Comparison of ENCODE assay signal across 8 cellular contexts in genomic region chr11:2929511-2929879, GRCh38. TPM values are rescaled to one million over a fixed set of nuclear protein-coding genes. Genes with fewer than 3 reads are reported as not detected.
A peak's percentile ranks its signal among the peaks of the same experiment; 100 is the strongest.
DNase-seq lines count a peak whose midpoint lies in the region; ATAC-seq and TF ChIP-seq lines count a peak whose summit lies in the region.

No MANE protein-coding gene starts in this region.

- no peaks in the 10 kb centered on the region for H4K20me1 ChIP-seq in GM23248 (ENCODE audit: insufficient read depth)

- H2BK12ac ChIP-seq in mesenchymal stem cell (ENCODE audit: low read length in 2 of 2): peak overlapping the region; percentile 42 to 91

- peaks cover 3% of the 10 kb centered on the region for H3K4me1 Mint-ChIP-seq in type B pancreatic cell (ENCODE audit: unreplicated experiment)

- H3F3A ChIP-seq in GM23248 (ENCODE audit: insufficient read depth): peaks cover 8% of the 10 kb centered on the region; the same call in 1 of the 2 replicates

- no peak overlapping the region for H3K4me3 Mint-ChIP-seq in type B pancreatic cell

- DNase-seq in GM23248 (peak; percentile 91), coronary artery (ENCODE audit: low spot score) (no peak), mesenchymal stem cell (peak; percentile 89), type B pancreatic cell (ENCODE audit: extremely low spot score, unreplicated experiment) (no peak), ureter (ENCODE audit: low spot score) (no peak), SIG-M5 (lab: John Stamatoyannopoulos, UW) (no peak)

- no peaks in the 10 kb centered on the region for H3K9me2 ChIP-seq in GM23248 (ENCODE audit: insufficient read depth)

- H2BK15ac ChIP-seq in mesenchymal stem cell (ENCODE audit: low read depth, poor library complexity, severe bottlenecking): peak overlapping the region; percentile 91

- peak overlapping the region; percentile 79 for H3K4me2 ChIP-seq in GM23248 (ENCODE audit: unreplicated experiment)
- H3K4me2 ChIP-seq in mesenchymal stem cell (ENCODE audit: low read length, poor library complexity, severe bottlenecking): peak overlapping the region; percentile 58

- H3K4me3 ChIP-seq in GM23248 (peak overlapping the region; percentile 78), coronary artery (peak overlapping the region; percentile 83), mesenchymal stem cell (ENCODE audit: insufficient read depth in 1 of 2, low read depth in 1 of 2, low read length in 2 of 2) (peak overlapping the region; percentile 78 to 91)

- H3K9me3 Mint-ChIP-seq in type B pancreatic cell: no peaks in the 10 kb centered on the region

- H3K79me1 ChIP-seq in mesenchymal stem cell (replicated peaks; ENCODE audit: low read length, poor library complexity, severe bottlenecking): peaks cover 4% of the 10 kb centered on the region

- H3K9ac ChIP-seq in GM23248 (peak overlapping the region; percentile 85), mesenchymal stem cell (ENCODE audit: low read length) (peak overlapping the region; percentile 87)

- WGBS in GM23248 (ENCODE audit: low coverage in 1 of 2, low lambda C conversion rate in 2 of 2, missing lambda C conversion rate in 2 of 2), 2 experiments: 1% methylated on average over 22 to 34 of the region's 46 CpGs
- WGBS in mesenchymal stem cell: under 1% methylated on average over 33 of the region's 46 CpGs

- H3K18ac ChIP-seq in mesenchymal stem cell (ENCODE audit: low read depth in 1 of 2, low read length in 2 of 2): peak overlapping the region; percentile 87

- TF ChIP-seq CTCF in coronary artery (IDR thresholded peaks at IDR 0.05) (no peak), type B pancreatic cell (conservative IDR thresholded peaks at IDR 0.05) (no peak)

- H3K4me1 ChIP-seq in GM23248 (ENCODE audit: insufficient read depth) (peaks cover 14% of the 10 kb centered on the region), mesenchymal stem cell (ENCODE audit: control insufficient read depth, insufficient read depth, low read depth, low read length) (peaks cover 59% of the 10 kb centered on the region)

- H4K91ac ChIP-seq in mesenchymal stem cell (ENCODE audit: low read length): peak overlapping the region; percentile 96

- H2BK120ac ChIP-seq in mesenchymal stem cell (ENCODE audit: low read depth, low read length): peak overlapping the region; percentile 95

- H3K14ac ChIP-seq in mesenchymal stem cell (ENCODE audit: low read length in 2 of 2): peak overlapping the region in 1 of 2 experiments; percentile 89

- peak overlapping the region; percentile 66 for H3K27ac ChIP-seq in GM23248
- peak overlapping the region; percentile 50 to 78 for H3K27ac ChIP-seq in coronary artery
- H3K27ac ChIP-seq in mesenchymal stem cell (ENCODE audit: low read length, poor library complexity, severe bottlenecking): peak overlapping the region; percentile 82

- H3K79me2 ChIP-seq in GM23248 (ENCODE audit: insufficient read depth): peaks cover 6% of the 10 kb centered on the region; the same call in 1 of the 2 replicates

- H3K4ac ChIP-seq in mesenchymal stem cell (ENCODE audit: low read depth in 1 of 2, low read length in 2 of 2): peak overlapping the region; percentile 82 to 92

- peak overlapping the region; percentile 97 for H4K8ac ChIP-seq in mesenchymal stem cell (ENCODE audit: low read length)

- ATAC-seq in SK-N-SH treated with all-trans-retinoic acid at 6 μM for 48 hours (peak; percentile 51), GM21529 (IDR thresholded peaks at IDR 0.05; ENCODE audit: unreplicated experiment) (no peak)

- H3K27ac Mint-ChIP-seq in type B pancreatic cell: peak overlapping the region; percentile 84

- no peak overlapping the region for H2BK5ac ChIP-seq in mesenchymal stem cell (ENCODE audit: low read depth, low read length, poor library complexity, severe bottlenecking)

- no peaks in the 10 kb centered on the region for H3K36me3 Mint-ChIP-seq in type B pancreatic cell

- no peaks in the 10 kb centered on the region for H3K27me3 ChIP-seq in GM23248 (replicated peaks; ENCODE audit: insufficient read depth)
- H3K27me3 ChIP-seq in mesenchymal stem cell (ENCODE audit: control insufficient read depth in 1 of 2, insufficient read depth in 1 of 2, low read length in 2 of 2): no peaks in the 10 kb centered on the region

- no peak overlapping the region for H3K23ac ChIP-seq in mesenchymal stem cell (ENCODE audit: low read length in 2 of 2)

- in situ Hi-C loops in GM23248 (cut with MboI): no loop called here

- H2AK5ac ChIP-seq in mesenchymal stem cell (ENCODE audit: low read length, severe bottlenecking): no peak overlapping the region

- H3K9me3 ChIP-seq in GM23248 (ENCODE audit: low read depth): no peaks in the 10 kb centered on the region
- no peaks in the 10 kb centered on the region for H3K9me3 ChIP-seq in mesenchymal stem cell (ENCODE audit: control insufficient read depth, low read length)

- H2AFZ ChIP-seq in GM23248: peak overlapping the region; percentile 59
- H2AFZ ChIP-seq in mesenchymal stem cell (ENCODE audit: low read depth, low read length): no peak overlapping the region

- H3K27me3 Mint-ChIP-seq in type B pancreatic cell: peaks cover 38% of the 10 kb centered on the region

- H3K36me3 ChIP-seq in GM23248 (ENCODE audit: low read depth) (no peaks in the 10 kb centered on the region), mesenchymal stem cell (ENCODE audit: control insufficient read depth in 1 of 2, insufficient read depth in 2 of 2, low read depth in 1 of 2, low read length in 2 of 2) (peaks cover 0 to 11% of the 10 kb centered on the region in 2 experiments)

TF ChIP-seq in SK-N-SH treated with all-trans-retinoic acid at 6 μM for 48 hours, 23 proteins besides CTCF, POLR2A, EP300 and RAD21 (continues in another document):
- no peak for TF ChIP-seq ZNF70 (CRISPR knock-in tag; IDR thresholded peaks at IDR 0.05)
- TF ChIP-seq POU6F1 (CRISPR knock-in tag; IDR thresholded peaks at IDR 0.05; ENCODE audit: borderline replicate concordance, low read depth): no peak
- TF ChIP-seq OSR1 (CRISPR knock-in tag; IDR thresholded peaks at IDR 0.05): no peak
- no peak for TF ChIP-seq ISL1 (CRISPR knock-in tag; IDR thresholded peaks at IDR 0.05)
- no peak for TF ChIP-seq TSHZ2 (CRISPR knock-in tag; IDR thresholded peaks at IDR 0.05)
- no peak for TF ChIP-seq GLIS3 (CRISPR knock-in tag; IDR thresholded peaks at IDR 0.05)
- no peak for TF ChIP-seq RARB (CRISPR knock-in tag; IDR thresholded peaks at IDR 0.05)

RNA-seq across cellular contexts. Expression of gene PHLDA2, which starts 0.3 kb away (rescaled TPM):
- 11.7 and 16.8 TPM in 2 replicates for total RNA-seq in GM23248 (2014; rRNA removed; shearing (Covaris generic))
- polyA plus RNA-seq in GM23248 (2016; fragmentation: Nextera tagmentation; extraction: Ambion mirVana): 64.4 and 66.0 TPM in 2 replicates
- 272 TPM for polyA plus RNA-seq in mesenchymal stem cell (2013, experiment 1 of 2)
- polyA plus RNA-seq in mesenchymal stem cell (2013, experiment 2 of 2): 276 TPM
- total RNA-seq in type B pancreatic cell (ENCODE audit: low replicate concordance) (3.7 and 14.2 TPM in 2 replicates), ureter (15.9 TPM)

RNA-seq across cellular contexts. Expression of gene CDKN1C, which starts 43.9 kb away (rescaled TPM):
- 0.43 TPM in 1 of 2 replicates, not detected in the other for total RNA-seq in GM23248 (2014; rRNA removed; shearing (Covaris generic))
- polyA plus RNA-seq in GM23248 (2016; fragmentation: Nextera tagmentation; extraction: Ambion mirVana): 0.38 and 1.2 TPM in 2 replicates
- polyA plus RNA-seq in mesenchymal stem cell (2013, experiment 1 of 2): 29.4 TPM
- polyA plus RNA-seq in mesenchymal stem cell (2013, experiment 2 of 2): 31.0 TPM
- total RNA-seq in type B pancreatic cell (ENCODE audit: low replicate concordance) (108 and 140 TPM in 2 replicates), ureter (21.5 TPM)

Comparison
In these comparisons a context has a peak if more than half of its experiments do, and no peak if none do; other contexts are left out.
1. DNase-seq: peak in GM23248 (single experiment) and mesenchymal stem cell (single experiment); none in coronary artery (single experiment), type B pancreatic cell (single experiment), ureter (single experiment) and SIG-M5 (single experiment).
2. RNA of gene CDKN1C, which starts 43.9 kb away (total RNA-seq): 108 to 140 TPM in type B pancreatic cell and 21.5 TPM in ureter (single experiment); 0.43 TPM in GM23248; every median in the first group is over 10 times any median in the second.
3. Peak in every context shown above with its lines, with median percentiles within 50 percentile points of each other: H3K27ac ChIP-seq and H3K4me3 ChIP-seq.